8 cellular contexts compared by ENCODE assay signal in genomic region chr12:52865090-52865944, GRCh38. TPM values are rescaled to one million over a fixed set of nuclear protein-coding genes. Genes with fewer than 3 reads are reported as not detected.
DNase-seq lines count a peak whose midpoint lies in the region; ATAC-seq, FAIRE-seq and TF ChIP-seq lines count a peak whose summit lies in the region.

No MANE protein-coding gene starts in this region.

- H3K4me3 ChIP-seq in KMS-11 (IDR thresholded peaks at IDR 0.05; ENCODE audit: insufficient read depth, low read depth, low read length): no peak overlapping the region

- no peak for ATAC-seq in GM19463 (IDR thresholded peaks at IDR 0.05; ENCODE audit: unreplicated experiment)

- no peak overlapping the region for H3K27ac ChIP-seq in KMS-11

- peaks cover 6% of the 10 kb centered on the region; the same call in 1 of the 2 replicates for H3K27me3 ChIP-seq in KMS-11 (ENCODE audit: insufficient read depth, low read depth)

- no peaks in the 10 kb centered on the region for H4K20me1 ChIP-seq in KMS-11 (ENCODE audit: insufficient read depth)

- no peaks in the 10 kb centered on the region for H3K79me2 ChIP-seq in KMS-11 (ENCODE audit: insufficient read depth, low read depth)

- H3K9ac ChIP-seq in KMS-11: no peak overlapping the region

- H2AFZ ChIP-seq in KMS-11 (ENCODE audit: low read depth): no peak overlapping the region

- H3K4me1 ChIP-seq in KMS-11 (ENCODE audit: low read depth, poor library complexity, severe bottlenecking): peaks cover 5% of the 10 kb centered on the region

- no peaks in the 10 kb centered on the region for H3K36me3 ChIP-seq in KMS-11 (ENCODE audit: insufficient read depth)

- FAIRE-seq in RCC 7860 (lab: Jason Lieb, UNC): no peak

- H3K4me2 ChIP-seq in KMS-11: no peak overlapping the region

- peak; percentile 89 for TF ChIP-seq CTCF in KMS-11 (conservative IDR thresholded peaks at IDR 0.05; ENCODE audit: low read depth, low read length)

- peak; percentile 83 for DNase-seq in Daoy (ENCODE audit: low read depth)
- peak; percentile 58 for DNase-seq in RCC 7860 (ENCODE audit: low spot score)
- DNase-seq in dermis microvascular lymphatic vessel endothelial cell (ENCODE audit: low read depth in 2 of 2): peak; percentile 25 to 75
- peak; percentile 70 for DNase-seq in medulla oblongata (ENCODE audit: extremely low spot score)
- DNase-seq in ureter (ENCODE audit: low spot score): peak; percentile 76
- DNase-seq in DMS79 treated with DMSO at 0.1 percent for 48 hours (lab: John Stamatoyannopoulos, UW): no peak

RNA-seq across cellular contexts. Expression of gene KRT78, which starts 16.5 kb away (rescaled TPM):
- 1.2 TPM in 1 of 2 replicates, not detected in the other for total RNA-seq in Daoy (2014; rRNA removed; shearing (Covaris generic))
- total RNA-seq in dermis microvascular lymphatic vessel endothelial cell: not detected in 2 replicates
- total RNA-seq in ureter: not detected

RNA-seq across cellular contexts. Expression of gene KRT79, which starts 31.2 kb away (rescaled TPM):
- total RNA-seq in Daoy (2014; rRNA removed; shearing (Covaris generic)): 0.57 and 2.6 TPM in 2 replicates
- total RNA-seq in dermis microvascular lymphatic vessel endothelial cell: not detected in 2 replicates
- total RNA-seq in ureter: not detected

RNA-seq across cellular contexts. Expression of gene KRT8, which starts 39.6 kb away (rescaled TPM):
- 107 and 111 TPM in 2 replicates for total RNA-seq in Daoy (2014; rRNA removed; shearing (Covaris generic))
- total RNA-seq in dermis microvascular lymphatic vessel endothelial cell (8.7 and 10.4 TPM in 2 replicates), ureter (815 TPM)

RNA-seq across cellular contexts. Expression of gene KRT4, which starts 51.4 kb away (rescaled TPM):
- not detected in 2 replicates for total RNA-seq in Daoy (2014; rRNA removed; shearing (Covaris generic))
- total RNA-seq in dermis microvascular lymphatic vessel endothelial cell (not detected in 2 replicates), ureter (0.81 TPM)
